In genomic region chr11:65440831-65441499, GRCh38 we compare ENCODE assay signal across 8 cellular contexts. TPM values are rescaled to one million over a fixed set of nuclear protein-coding genes. Genes with fewer than 3 reads are reported as not detected.
DNase-seq lines count a peak whose midpoint lies in the region; ATAC-seq and TF ChIP-seq lines count a peak whose summit lies in the region.

No MANE protein-coding gene starts in this region.

- H3K36me3 ChIP-seq in mucosa of descending colon (ENCODE audit: low read depth) = no peaks in the 10 kb centered on the region

- peaks cover 32% of the 10 kb centered on the region for H3K36me3 Mint-ChIP-seq in activated T-cell treated with anti-CD3 and anti-CD28 coated beads, Interleukin-2, amount 50 U/mL, for 4 hours (ENCODE audit: insufficient read depth)
- H3K36me3 Mint-ChIP-seq in activated naive CD8-positive, alpha-beta T cell treated with anti-CD3 and anti-CD28 coated beads, Interleukin-2, amount 50 U/mL, for 24 hours (ENCODE audit: low read depth) = peaks cover 45% of the 10 kb centered on the region

- intact Hi-C loops in mucosa of descending colon (cut with DNase I, micrococcal nuclease) = no loop called here

- H3K27me3 Mint-ChIP-seq in activated T-cell treated with anti-CD3 and anti-CD28 coated beads, Interleukin-2, amount 50 U/mL, for 4 hours (ENCODE audit: low read depth) = no peaks in the 10 kb centered on the region
- no peaks in the 10 kb centered on the region for H3K27me3 Mint-ChIP-seq in activated naive CD8-positive, alpha-beta T cell treated with anti-CD3 and anti-CD28 coated beads, Interleukin-2, amount 50 U/mL, for 24 hours

- DNase-seq in activated T-cell treated with anti-CD3 and anti-CD28 coated beads, Interleukin-2, amount 50 U/mL, for 4 hours = no peak
- DNase-seq in activated T-cell treated with anti-CD3 and anti-CD28 coated beads for 4 hours (no peak), mucosa of descending colon (no peak), mucosa of gallbladder (ENCODE audit: low spot score) (no peak), NCI-H748 treated with DMSO at 0.1 percent for 48 hours (lab: John Stamatoyannopoulos, UW) (no peak)
- DNase-seq in activated naive CD8-positive, alpha-beta T cell treated with anti-CD3 and anti-CD28 coated beads, Interleukin-2, amount 50 U/mL, for 24 hours = no peak

- no peaks in the 10 kb centered on the region for H3K9me3 Mint-ChIP-seq in activated T-cell treated with anti-CD3 and anti-CD28 coated beads, Interleukin-2, amount 50 U/mL, for 4 hours
- no peaks in the 10 kb centered on the region for H3K9me3 Mint-ChIP-seq in activated naive CD8-positive, alpha-beta T cell treated with anti-CD3 and anti-CD28 coated beads, Interleukin-2, amount 50 U/mL, for 24 hours

- peaks cover 5% of the 10 kb centered on the region for H3K4me1 ChIP-seq in mucosa of descending colon (ENCODE audit: low read depth)

- H3K4me3 ChIP-seq in mucosa of descending colon = no peak overlapping the region

- ATAC-seq in activated T-cell treated with anti-CD3 and anti-CD28 coated beads, Interleukin-2, amount 50 U/mL, for 4 hours = peak in 1 of 2 donors; percentile 23
- ATAC-seq in HG03521 (IDR thresholded peaks at IDR 0.05; ENCODE audit: unreplicated experiment) (peak; percentile 44), mucosa of descending colon (peak; percentile 1), GM18520 (IDR thresholded peaks at IDR 0.05; ENCODE audit: unreplicated experiment) (no peak)
- ATAC-seq in activated naive CD8-positive, alpha-beta T cell treated with anti-CD3 and anti-CD28 coated beads, Interleukin-2, amount 50 U/mL, for 24 hours = peak; percentile 14

- peak overlapping the region; percentile 85 for H3K27ac Mint-ChIP-seq in activated naive CD8-positive, alpha-beta T cell treated with anti-CD3 and anti-CD28 coated beads, Interleukin-2, amount 50 U/mL, for 24 hours

- no peaks in the 10 kb centered on the region for H3K9me3 ChIP-seq in mucosa of descending colon

- H3K4me3 Mint-ChIP-seq in activated T-cell treated with anti-CD3 and anti-CD28 coated beads, Interleukin-2, amount 50 U/mL, for 4 hours = peak overlapping the region; percentile 52
- peak overlapping the region; percentile 62 for H3K4me3 Mint-ChIP-seq in activated naive CD8-positive, alpha-beta T cell treated with anti-CD3 and anti-CD28 coated beads, Interleukin-2, amount 50 U/mL, for 24 hours

- H3K4me1 Mint-ChIP-seq in activated T-cell treated with anti-CD3 and anti-CD28 coated beads, Interleukin-2, amount 50 U/mL, for 4 hours (ENCODE audit: low read depth) = peaks cover 58% of the 10 kb centered on the region
- peaks cover 69% of the 10 kb centered on the region for H3K4me1 Mint-ChIP-seq in activated naive CD8-positive, alpha-beta T cell treated with anti-CD3 and anti-CD28 coated beads, Interleukin-2, amount 50 U/mL, for 24 hours

- TF ChIP-seq CTCF in mucosa of descending colon (IDR thresholded peaks at IDR 0.05) = no peak

RNA-seq across cellular contexts. Expression of gene NEAT1, which starts 18.4 kb away (rescaled TPM):
- 100 to 1,000 TPM in 2 of 3 donors, 10 to 100 TPM in 1; 95.5 to 136 (median 123) TPM for total RNA-seq in activated T-cell treated with anti-CD3 and anti-CD28 coated beads, Interleukin-2, amount 50 U/mL, for 4 hours
- total RNA-seq in mucosa of descending colon = 1,000 to 10,000 TPM; 1,133 to 1,409 (median 1,237) TPM
- 1,012 TPM for total RNA-seq in mucosa of gallbladder

RNA-seq across cellular contexts. Expression of gene FRMD8, which starts 54.5 kb away (rescaled TPM):
- total RNA-seq in activated T-cell treated with anti-CD3 and anti-CD28 coated beads, Interleukin-2, amount 50 U/mL, for 4 hours = 10 to 100 TPM; 43.0 to 49.2 (median 44.9) TPM
- 10 to 100 TPM; 27.1 to 44.1 (median 42.3) TPM for total RNA-seq in mucosa of descending colon
- total RNA-seq in mucosa of gallbladder = 40.8 TPM

RNA-seq across cellular contexts. Expression of gene MALAT1, which starts 57.9 kb away (rescaled TPM):
- total RNA-seq in activated T-cell treated with anti-CD3 and anti-CD28 coated beads, Interleukin-2, amount 50 U/mL, for 4 hours = 1,000 to 10,000 TPM; 3,100 to 4,455 (median 3,753) TPM
- total RNA-seq in mucosa of descending colon (over 10,000 TPM; 10,779 to 14,350 (median 11,224) TPM), mucosa of gallbladder (9,267 TPM)

RNA-seq across cellular contexts. Expression of gene SLC25A45, which starts 58.5 kb away (rescaled TPM):
- 10 to 100 TPM in 1 of 3 donors, 1 to 10 TPM in 2; 7.0 to 11.1 (median 9.5) TPM for total RNA-seq in activated T-cell treated with anti-CD3 and anti-CD28 coated beads, Interleukin-2, amount 50 U/mL, for 4 hours
- total RNA-seq in mucosa of descending colon (10 to 100 TPM in 2 of 3 donors, 1 to 10 TPM in 1; 8.0 to 10.5 (median 10.1) TPM), mucosa of gallbladder (7.1 TPM)
